In the genomic region with DNA sequence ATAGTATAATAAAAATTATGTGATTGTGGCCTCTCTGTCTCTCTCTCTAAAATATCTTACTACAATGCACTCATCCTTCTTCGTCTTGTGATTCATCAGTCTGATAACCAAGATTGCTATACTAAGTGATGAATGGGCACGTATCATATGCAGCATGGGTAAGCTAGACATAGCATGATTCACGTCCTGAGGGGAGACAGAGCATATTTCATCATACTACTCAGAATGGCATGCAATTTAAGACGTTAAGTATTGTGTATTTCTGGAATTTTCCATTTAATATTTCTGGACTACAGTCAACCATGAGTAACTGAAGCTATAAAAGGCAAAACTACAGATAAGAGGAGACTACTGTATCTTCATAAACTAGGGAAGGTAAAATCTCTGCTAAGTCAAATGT, we compare ENCODE assay signal across 10 cellular contexts.
A peak's percentile ranks its signal among the peaks of the same experiment; 100 is the strongest.
DNase-seq lines count a peak whose midpoint lies in the region; ATAC-seq and TF ChIP-seq lines count a peak whose summit lies in the region.
"Had no signal": no experiment of that assay in that cellular context is flagged by ENCODE, and none has a peak within 500 bp of the region (broad histone marks: within the 10 kb centered on the region; RNA-seq: fewer than 3 reads in every experiment).

No MANE protein-coding gene starts in this region.

- H3K27ac ChIP-seq in upper lobe of right lung: no peak overlapping the region

- DNase-seq in GM03348 (ENCODE audit: low spot score) (peak; percentile 88), NCI-H226 (peak; percentile 91), dermis microvascular lymphatic vessel endothelial cell (ENCODE audit: low read depth in 2 of 2) (peak; percentile 44 to 93), renal cortical epithelial cell (ENCODE audit: low read depth) (peak; percentile 83), upper lobe of right lung (no peak)
- DNase-seq in stimulated activated CD4-positive, alpha-beta T cell treated with anti-CD3 and anti-CD28 coated beads, Interleukin-4, amount 100 ng/mL, for 4 hours: no peak
- DNase-seq: activated B cell treated with CpG ODN at 0.5 μM for 24 hours, anterior cingulate cortex, hypothalamus had no signal

- H3K36me3 ChIP-seq in upper lobe of right lung: no peaks in the 10 kb centered on the region

- H3K9me3 ChIP-seq in upper lobe of right lung: no peaks in the 10 kb centered on the region

- no peaks in the 10 kb centered on the region for H3K4me1 ChIP-seq in upper lobe of right lung

- ATAC-seq in upper lobe of right lung (no peak), GM21619 (IDR thresholded peaks at IDR 0.05; ENCODE audit: unreplicated experiment) (no peak)

- no peak for TF ChIP-seq CTCF in upper lobe of right lung (IDR thresholded peaks at IDR 0.05)

- H3K4me3 ChIP-seq in upper lobe of right lung: no peak overlapping the region

- H3K27me3 ChIP-seq in upper lobe of right lung: no peaks in the 10 kb centered on the region

- intact Hi-C loops in upper lobe of right lung (cut with DNase I): no loop called here

Comparison
In these comparisons a context has a peak if more than half of its experiments do, and no peak if none do; other contexts are left out.
1. DNase-seq: peak in GM03348 (single experiment), NCI-H226 (single experiment), dermis microvascular lymphatic vessel endothelial cell (2 of 2) and renal cortical epithelial cell (single experiment); none in stimulated activated CD4-positive, alpha-beta T cell treated with anti-CD3 and anti-CD28 coated beads, Interleukin-4, amount 100 ng/mL, for 4 hours (0 of 2) and upper lobe of right lung (single experiment).